ENCODE assay signal across 22 cellular contexts in genomic region chr3:117144832-117145231, GRCh38.
DNase-seq lines count a peak whose midpoint lies in the region; ATAC-seq and TF ChIP-seq lines count a peak whose summit lies in the region.
"Had no signal": no experiment of that assay in that cellular context is flagged by ENCODE, and none has a peak within 500 bp of the region (broad histone marks: within the 10 kb centered on the region; RNA-seq: fewer than 3 reads in every experiment).

No MANE protein-coding gene starts in this region.

- H3K4me3 ChIP-seq in adipocyte (ENCODE audit: low read length) (peak overlapping the region; percentile 46), fibroblast of villous mesenchyme (ENCODE audit: low read depth, low read length) (no peak overlapping the region)
- H3K4me3 ChIP-seq: HAP-1, PC-9, SJCRH30, thoracic aorta had no signal

- no peaks in the 10 kb centered on the region for H3K27me3 Mint-ChIP-seq in activated CD8-positive, alpha-beta memory T cell treated with anti-CD3 and anti-CD28 coated beads, Interleukin-2, amount 10 ng/mL, durations not matched to agents 7 days and 5 days
- H3K27me3 Mint-ChIP-seq: activated B cell treated with CpG ODN at 0.5 μM for 24 hours; activated CD8-positive, alpha-beta T cell treated with anti-CD3 and anti-CD28 coated beads for 36 hours; activated T-cell treated with anti-CD3 and anti-CD28 coated beads, Interleukin-2, amount 50 U/mL, for 24 hours had no signal

- H3K36me3 Mint-ChIP-seq in activated CD8-positive, alpha-beta memory T cell treated with anti-CD3 and anti-CD28 coated beads, Interleukin-2, amount 10 ng/mL, durations not matched to agents 7 days and 5 days = no peaks in the 10 kb centered on the region

- TF ChIP-seq CTCF in fibroblast of villous mesenchyme (IDR thresholded peaks at IDR 0.05; ENCODE audit: insufficient read depth, low read depth, low read length) = no peak

- H3K9me3 ChIP-seq in adipocyte (ENCODE audit: control insufficient read depth, low read length) = no peaks in the 10 kb centered on the region
- H3K9me3 ChIP-seq: HAP-1, SJCRH30, thoracic aorta had no signal

- H3K4me1 ChIP-seq in adipocyte (ENCODE audit: control insufficient read depth, insufficient read depth, low read length) = peaks cover 13% of the 10 kb centered on the region
- H3K4me1 ChIP-seq: SJCRH30 had no signal

- H3K9me3 Mint-ChIP-seq in activated CD8-positive, alpha-beta memory T cell treated with anti-CD3 and anti-CD28 coated beads, Interleukin-2, amount 10 ng/mL, durations not matched to agents 7 days and 5 days (ENCODE audit: low read depth) = peaks cover 5% of the 10 kb centered on the region
- H3K9me3 Mint-ChIP-seq: activated B cell treated with CpG ODN at 0.5 μM for 24 hours; activated CD8-positive, alpha-beta T cell treated with anti-CD3 and anti-CD28 coated beads for 36 hours; endodermal cell; neural crest cell had no signal

- peak overlapping the region; percentile 43 for H3K9ac ChIP-seq in adipocyte (ENCODE audit: low read length)

- in situ Hi-C loops in G401 (cut with HindIII; ENCODE audit: low sequenced_read_pairs) = no loop called here

- no peaks in the 10 kb centered on the region for H3K36me3 ChIP-seq in adipocyte (ENCODE audit: control insufficient read depth, insufficient read depth, low read length, severe bottlenecking)
- H3K36me3 ChIP-seq: HAP-1, SJCRH30, thoracic aorta had no signal

- H3K27ac Mint-ChIP-seq in activated CD8-positive, alpha-beta memory T cell treated with anti-CD3 and anti-CD28 coated beads, Interleukin-2, amount 10 ng/mL, durations not matched to agents 7 days and 5 days = no peak overlapping the region
- H3K27ac Mint-ChIP-seq: activated B cell treated with CpG ODN at 0.5 μM for 24 hours; activated CD8-positive, alpha-beta T cell treated with anti-CD3 and anti-CD28 coated beads for 36 hours; activated T-cell treated with anti-CD3 and anti-CD28 coated beads, Interleukin-2, amount 50 U/mL, for 24 hours; endodermal cell had no signal

- peak; percentile 6 for DNase-seq in CD1c-positive myeloid dendritic cell (ENCODE audit: extremely low spot score)
- DNase-seq in adipocyte (ENCODE audit: low read depth) = no peak
- DNase-seq in fibroblast of villous mesenchyme (ENCODE audit: low read depth) = peak; percentile 23
- DNase-seq in putamen (ENCODE audit: low spot score) = peak; percentile 62
- DNase-seq in SHP77 treated with DMSO at 0.1 percent for 48 hours (lab: John Stamatoyannopoulos, UW) = no peak
- no peak for DNase-seq in activated CD8-positive, alpha-beta memory T cell treated with anti-CD3 and anti-CD28 coated beads, Interleukin-2, amount 10 ng/mL, durations not matched to agents 7 days and 5 days
- DNase-seq in G401 (ENCODE audit: low spot score) = no peak
- DNase-seq: activated B cell treated with CpG ODN at 0.5 μM for 24 hours; activated CD8-positive, alpha-beta T cell treated with anti-CD3 and anti-CD28 coated beads for 36 hours; activated naive CD4-positive, alpha-beta T cell treated with anti-CD3 and anti-CD28 coated beads for 36 hours; activated T-cell treated with anti-CD3 and anti-CD28 coated beads, Interleukin-2, amount 50 U/mL, for 24 hours; aorta; endodermal cell; NCI-H1417 treated with DMSO at 0.1 percent for 48 hours; PC-9; retina; SJCRH30; stimulated activated CD4-positive, alpha-beta T cell treated with anti-CD3 and anti-CD28 coated beads, Interleukin-15, amount 100 ng/mL, for 24 hours had no signal

- ATAC-seq in GM21619 (IDR thresholded peaks at IDR 0.05; ENCODE audit: unreplicated experiment) = no peak
- ATAC-seq in activated CD8-positive, alpha-beta memory T cell treated with anti-CD3 and anti-CD28 coated beads, Interleukin-2, amount 10 ng/mL, durations not matched to agents 7 days and 5 days = no peak
- ATAC-seq: activated CD8-positive, alpha-beta T cell treated with anti-CD3 and anti-CD28 coated beads for 36 hours had no signal

- no peaks in the 10 kb centered on the region for H3K27me3 ChIP-seq in adipocyte (replicated peaks; ENCODE audit: control insufficient read depth, insufficient read depth, low read length)

- H3K4me1 Mint-ChIP-seq in activated CD8-positive, alpha-beta memory T cell treated with anti-CD3 and anti-CD28 coated beads, Interleukin-2, amount 10 ng/mL, durations not matched to agents 7 days and 5 days = no peaks in the 10 kb centered on the region
- H3K4me1 Mint-ChIP-seq: activated B cell treated with CpG ODN at 0.5 μM for 24 hours had no signal

- no peak overlapping the region for H3K4me3 Mint-ChIP-seq in activated CD8-positive, alpha-beta memory T cell treated with anti-CD3 and anti-CD28 coated beads, Interleukin-2, amount 10 ng/mL, durations not matched to agents 7 days and 5 days
- H3K4me3 Mint-ChIP-seq: activated B cell treated with CpG ODN at 0.5 μM for 24 hours; activated CD8-positive, alpha-beta T cell treated with anti-CD3 and anti-CD28 coated beads for 36 hours; activated naive CD4-positive, alpha-beta T cell treated with anti-CD3 and anti-CD28 coated beads for 36 hours; activated T-cell treated with anti-CD3 and anti-CD28 coated beads, Interleukin-2, amount 50 U/mL, for 24 hours; endodermal cell; neural crest cell had no signal

- CTCF ChIA-PET in activated CD8-positive, alpha-beta memory T cell treated with anti-CD3 and anti-CD28 coated beads, Interleukin-2, amount 10 ng/mL, durations not matched to agents 7 days and 5 days (lab: Charles Lee) = no interaction called here

Comparison
In these comparisons a context has a peak if more than half of its experiments do, and no peak if none do; other contexts are left out.
1. DNase-seq: peak in CD1c-positive myeloid dendritic cell (single experiment), fibroblast of villous mesenchyme (single experiment) and putamen (single experiment); none in adipocyte (single experiment), SHP77 treated with DMSO at 0.1 percent for 48 hours (single experiment), activated CD8-positive, alpha-beta memory T cell treated with anti-CD3 and anti-CD28 coated beads, Interleukin-2, amount 10 ng/mL, durations not matched to agents 7 days and 5 days (single experiment) and G401 (single experiment).